In genomic region chr13:46402178-46402577, GRCh38 we compare ENCODE assay signal across 14 cellular contexts. TPM values are rescaled to one million over a fixed set of nuclear protein-coding genes. Genes with fewer than 3 reads are reported as not detected.
DNase-seq lines count a peak whose midpoint lies in the region; ATAC-seq and TF ChIP-seq lines count a peak whose summit lies in the region.
"Had no signal": no experiment of that assay in that cellular context is flagged by ENCODE, and none has a peak within 500 bp of the region (broad histone marks: within the 10 kb centered on the region; RNA-seq: fewer than 3 reads in every experiment).

No MANE protein-coding gene starts in this region.

- DNase-seq in activated naive CD8-positive, alpha-beta T cell treated with anti-CD3 and anti-CD28 coated beads, Interleukin-2, amount 10 ng/mL, durations not matched to agents 7 days and 5 days: no peak
- no peak for DNase-seq in activated naive CD8-positive, alpha-beta T cell treated with anti-CD3 and anti-CD28 coated beads, Interleukin-2, amount 50 U/mL, for 24 hours
- no peak for DNase-seq in activated B cell treated with CpG ODN at 0.5 μM for 24 hours
- DNase-seq in naive B cell: no peak
- no peak for DNase-seq in GM13977 (ENCODE audit: low spot score)
- no peak for DNase-seq in activated CD4-positive, alpha-beta memory T cell treated with anti-CD3 and anti-CD28 coated beads, Interleukin-2, amount 10 ng/mL, durations not matched to agents 7 days and 5 days
- DNase-seq: Calu3; CD4-positive, alpha-beta T cell; DMS 273 treated with DMSO at 0.1 percent for 48 hours; GOT3; H9; IMR-90 had no signal

- peaks cover 3% of the 10 kb centered on the region for H3K9me3 Mint-ChIP-seq in activated naive CD8-positive, alpha-beta T cell treated with anti-CD3 and anti-CD28 coated beads, Interleukin-2, amount 10 ng/mL, durations not matched to agents 7 days and 5 days
- no peaks in the 10 kb centered on the region for H3K9me3 Mint-ChIP-seq in activated naive CD8-positive, alpha-beta T cell treated with anti-CD3 and anti-CD28 coated beads, Interleukin-2, amount 50 U/mL, for 24 hours
- H3K9me3 Mint-ChIP-seq in activated B cell treated with CpG ODN at 0.5 μM for 24 hours (no peaks in the 10 kb centered on the region), naive B cell (peaks cover 0 to 4% (median 0%) of the 10 kb centered on the region in 7 donors)
- no peaks in the 10 kb centered on the region for H3K9me3 Mint-ChIP-seq in activated CD4-positive, alpha-beta memory T cell treated with anti-CD3 and anti-CD28 coated beads, Interleukin-2, amount 10 ng/mL, durations not matched to agents 7 days and 5 days
- H3K9me3 Mint-ChIP-seq: CD4-positive, alpha-beta T cell had no signal

- H3K36me3 Mint-ChIP-seq in activated naive CD8-positive, alpha-beta T cell treated with anti-CD3 and anti-CD28 coated beads, Interleukin-2, amount 10 ng/mL, durations not matched to agents 7 days and 5 days: no peaks in the 10 kb centered on the region
- no peaks in the 10 kb centered on the region for H3K36me3 Mint-ChIP-seq in activated naive CD8-positive, alpha-beta T cell treated with anti-CD3 and anti-CD28 coated beads, Interleukin-2, amount 50 U/mL, for 24 hours (ENCODE audit: low read depth)
- H3K36me3 Mint-ChIP-seq in activated B cell treated with CpG ODN at 0.5 μM for 24 hours (ENCODE audit: low read depth) (no peaks in the 10 kb centered on the region), naive B cell (no peaks in the 10 kb centered on the region)
- H3K36me3 Mint-ChIP-seq in activated CD4-positive, alpha-beta memory T cell treated with anti-CD3 and anti-CD28 coated beads, Interleukin-2, amount 10 ng/mL, durations not matched to agents 7 days and 5 days (ENCODE audit: low read depth): no peaks in the 10 kb centered on the region

- CTCF ChIA-PET in activated B cell treated with CpG ODN at 0.5 μM for 24 hours (lab: Charles Lee): interaction anchor here (1.1 kb wide), 1 partner anchor 12 kb away, joined by 3 read pairs; no protein-coding TSS in a partner anchor
- CTCF ChIA-PET in activated CD4-positive, alpha-beta memory T cell treated with anti-CD3 and anti-CD28 coated beads, Interleukin-2, amount 10 ng/mL, durations not matched to agents 7 days and 5 days (lab: Charles Lee): no interaction called here

- POLR2A ChIA-PET in activated naive CD8-positive, alpha-beta T cell treated with anti-CD3 and anti-CD28 coated beads, Interleukin-2, amount 10 ng/mL, durations not matched to agents 7 days and 5 days (lab: Charles Lee): interaction anchor here (0.7 kb wide), 1 partner anchor 537 kb away, joined by 3 read pairs; no protein-coding TSS in a partner anchor
- POLR2A ChIA-PET in activated B cell treated with CpG ODN at 0.5 μM for 24 hours (lab: Charles Lee): interaction anchor here (0.7 kb wide), 2 partner anchors 9 to 36 kb away, joined by 4 to 6 read pairs; no protein-coding TSS in a partner anchor
- POLR2A ChIA-PET in activated CD4-positive, alpha-beta memory T cell treated with anti-CD3 and anti-CD28 coated beads, Interleukin-2, amount 10 ng/mL, durations not matched to agents 7 days and 5 days (lab: Charles Lee): no interaction called here

- H3K27me3 Mint-ChIP-seq in activated naive CD8-positive, alpha-beta T cell treated with anti-CD3 and anti-CD28 coated beads, Interleukin-2, amount 10 ng/mL, durations not matched to agents 7 days and 5 days: no peaks in the 10 kb centered on the region
- no peaks in the 10 kb centered on the region for H3K27me3 Mint-ChIP-seq in activated naive CD8-positive, alpha-beta T cell treated with anti-CD3 and anti-CD28 coated beads, Interleukin-2, amount 50 U/mL, for 24 hours
- H3K27me3 Mint-ChIP-seq in activated B cell treated with CpG ODN at 0.5 μM for 24 hours (no peaks in the 10 kb centered on the region), naive B cell (no peaks in the 10 kb centered on the region)
- H3K27me3 Mint-ChIP-seq in activated CD4-positive, alpha-beta memory T cell treated with anti-CD3 and anti-CD28 coated beads, Interleukin-2, amount 10 ng/mL, durations not matched to agents 7 days and 5 days: peaks cover 5% of the 10 kb centered on the region
- H3K27me3 Mint-ChIP-seq: CD4-positive, alpha-beta T cell had no signal

- intact Hi-C loops in activated B cell treated with CpG ODN at 0.5 μM for 24 hours (cut with micrococcal nuclease): loop anchor here (5.0 kb wide), 1 partner anchor 35 kb away; no protein-coding TSS in a partner anchor

- in situ Hi-C loops in GM13977 (cut with MboI; ENCODE audit: low pct_unique_long_range_greater_than_20kb, low sequenced_read_pairs, unreplicated experiment): no loop called here

- TF ChIP-seq CTCF in activated B cell treated with CpG ODN at 0.5 μM for 24 hours (IDR thresholded peaks at IDR 0.05): no peak
- no peak for TF ChIP-seq CTCF in GM13977 (IDR thresholded peaks at IDR 0.05; ENCODE audit: extremely low read depth, insufficient read depth, missing control alignments)

- no peak overlapping the region for H3K4me3 Mint-ChIP-seq in activated naive CD8-positive, alpha-beta T cell treated with anti-CD3 and anti-CD28 coated beads, Interleukin-2, amount 10 ng/mL, durations not matched to agents 7 days and 5 days
- H3K4me3 Mint-ChIP-seq in activated naive CD8-positive, alpha-beta T cell treated with anti-CD3 and anti-CD28 coated beads, Interleukin-2, amount 50 U/mL, for 24 hours: no peak overlapping the region
- H3K4me3 Mint-ChIP-seq in activated B cell treated with CpG ODN at 0.5 μM for 24 hours: no peak overlapping the region
- H3K4me3 Mint-ChIP-seq in naive B cell: peak overlapping the region in 2 of 8 donors; percentile 21 to 51
- H3K4me3 Mint-ChIP-seq in activated CD4-positive, alpha-beta memory T cell treated with anti-CD3 and anti-CD28 coated beads, Interleukin-2, amount 10 ng/mL, durations not matched to agents 7 days and 5 days: no peak overlapping the region
- H3K4me3 Mint-ChIP-seq: CD4-positive, alpha-beta T cell; H9 had no signal

- ATAC-seq in activated naive CD8-positive, alpha-beta T cell treated with anti-CD3 and anti-CD28 coated beads, Interleukin-2, amount 10 ng/mL, durations not matched to agents 7 days and 5 days (ENCODE audit: low read depth): no peak
- ATAC-seq in activated naive CD8-positive, alpha-beta T cell treated with anti-CD3 and anti-CD28 coated beads, Interleukin-2, amount 50 U/mL, for 24 hours: no peak
- ATAC-seq in activated B cell treated with CpG ODN at 0.5 μM for 24 hours (ENCODE audit: low read depth) (no peak), naive B cell (ENCODE audit: low read depth in 2 of 2) (no peak), GM21390 (IDR thresholded peaks at IDR 0.05; ENCODE audit: unreplicated experiment) (no peak)

- peak overlapping the region; percentile 14 for H3K27ac Mint-ChIP-seq in activated naive CD8-positive, alpha-beta T cell treated with anti-CD3 and anti-CD28 coated beads, Interleukin-2, amount 10 ng/mL, durations not matched to agents 7 days and 5 days
- no peak overlapping the region for H3K27ac Mint-ChIP-seq in activated naive CD8-positive, alpha-beta T cell treated with anti-CD3 and anti-CD28 coated beads, Interleukin-2, amount 50 U/mL, for 24 hours
- peak overlapping the region; percentile 74 for H3K27ac Mint-ChIP-seq in activated B cell treated with CpG ODN at 0.5 μM for 24 hours
- H3K27ac Mint-ChIP-seq in naive B cell: peak overlapping the region; percentile 22 to 93 (median 66)
- no peak overlapping the region for H3K27ac Mint-ChIP-seq in activated CD4-positive, alpha-beta memory T cell treated with anti-CD3 and anti-CD28 coated beads, Interleukin-2, amount 10 ng/mL, durations not matched to agents 7 days and 5 days
- H3K27ac Mint-ChIP-seq: CD4-positive, alpha-beta T cell; H9 had no signal

- H3K4me1 Mint-ChIP-seq in activated naive CD8-positive, alpha-beta T cell treated with anti-CD3 and anti-CD28 coated beads, Interleukin-2, amount 10 ng/mL, durations not matched to agents 7 days and 5 days: peaks cover 4% of the 10 kb centered on the region
- peaks cover 16% of the 10 kb centered on the region for H3K4me1 Mint-ChIP-seq in activated naive CD8-positive, alpha-beta T cell treated with anti-CD3 and anti-CD28 coated beads, Interleukin-2, amount 50 U/mL, for 24 hours
- H3K4me1 Mint-ChIP-seq in activated B cell treated with CpG ODN at 0.5 μM for 24 hours (peaks cover 61% of the 10 kb centered on the region), naive B cell (peaks cover 49 to 72% (median 49%) of the 10 kb centered on the region in 3 donors)
- peaks cover 6% of the 10 kb centered on the region for H3K4me1 Mint-ChIP-seq in activated CD4-positive, alpha-beta memory T cell treated with anti-CD3 and anti-CD28 coated beads, Interleukin-2, amount 10 ng/mL, durations not matched to agents 7 days and 5 days

RNA-seq across cellular contexts. Expression of gene RUBCNL, which starts 15.1 kb away (rescaled TPM):
- 1 to 10 TPM in 1 of 2 experiments, under 1 TPM in 1; 0.48 to 1.1 TPM for total RNA-seq in activated naive CD8-positive, alpha-beta T cell treated with anti-CD3 and anti-CD28 coated beads, Interleukin-2, amount 10 ng/mL, durations not matched to agents 7 days and 5 days
- total RNA-seq in activated B cell treated with CpG ODN at 0.5 μM for 24 hours: 133 and 168 TPM in 2 replicates
- polyA plus RNA-seq in naive B cell (ENCODE audit: low read depth in 6 of 6): 100 to 1,000 TPM; 102 to 156 (median 129) TPM
- not detected for total RNA-seq in activated CD4-positive, alpha-beta memory T cell treated with anti-CD3 and anti-CD28 coated beads, Interleukin-2, amount 10 ng/mL, durations not matched to agents 7 days and 5 days
- total RNA-seq: Calu3, G401, IMR-90 had no signal

Comparison
In these comparisons a context has a peak if more than half of its experiments do, and no peak if none do; other contexts are left out.
1. H3K27ac Mint-ChIP-seq: peak in activated naive CD8-positive, alpha-beta T cell treated with anti-CD3 and anti-CD28 coated beads, Interleukin-2, amount 10 ng/mL, durations not matched to agents 7 days and 5 days (single experiment), activated B cell treated with CpG ODN at 0.5 μM for 24 hours (single experiment) and naive B cell (6 of 6); none in activated naive CD8-positive, alpha-beta T cell treated with anti-CD3 and anti-CD28 coated beads, Interleukin-2, amount 50 U/mL, for 24 hours (single experiment) and activated CD4-positive, alpha-beta memory T cell treated with anti-CD3 and anti-CD28 coated beads, Interleukin-2, amount 10 ng/mL, durations not matched to agents 7 days and 5 days (single experiment).
2. RNA of gene RUBCNL, which starts 15.1 kb away (total RNA-seq): 133 to 168 TPM in activated B cell treated with CpG ODN at 0.5 μM for 24 hours; 0.48 to 1.1 TPM in activated naive CD8-positive, alpha-beta T cell treated with anti-CD3 and anti-CD28 coated beads, Interleukin-2, amount 10 ng/mL, durations not matched to agents 7 days and 5 days and not detected in activated CD4-positive, alpha-beta memory T cell treated with anti-CD3 and anti-CD28 coated beads, Interleukin-2, amount 10 ng/mL, durations not matched to agents 7 days and 5 days; every median in the first group is over 10 times any median in the second.